Comparison of ENCODE assay signal across 1 cellular context in the genomic region with DNA sequence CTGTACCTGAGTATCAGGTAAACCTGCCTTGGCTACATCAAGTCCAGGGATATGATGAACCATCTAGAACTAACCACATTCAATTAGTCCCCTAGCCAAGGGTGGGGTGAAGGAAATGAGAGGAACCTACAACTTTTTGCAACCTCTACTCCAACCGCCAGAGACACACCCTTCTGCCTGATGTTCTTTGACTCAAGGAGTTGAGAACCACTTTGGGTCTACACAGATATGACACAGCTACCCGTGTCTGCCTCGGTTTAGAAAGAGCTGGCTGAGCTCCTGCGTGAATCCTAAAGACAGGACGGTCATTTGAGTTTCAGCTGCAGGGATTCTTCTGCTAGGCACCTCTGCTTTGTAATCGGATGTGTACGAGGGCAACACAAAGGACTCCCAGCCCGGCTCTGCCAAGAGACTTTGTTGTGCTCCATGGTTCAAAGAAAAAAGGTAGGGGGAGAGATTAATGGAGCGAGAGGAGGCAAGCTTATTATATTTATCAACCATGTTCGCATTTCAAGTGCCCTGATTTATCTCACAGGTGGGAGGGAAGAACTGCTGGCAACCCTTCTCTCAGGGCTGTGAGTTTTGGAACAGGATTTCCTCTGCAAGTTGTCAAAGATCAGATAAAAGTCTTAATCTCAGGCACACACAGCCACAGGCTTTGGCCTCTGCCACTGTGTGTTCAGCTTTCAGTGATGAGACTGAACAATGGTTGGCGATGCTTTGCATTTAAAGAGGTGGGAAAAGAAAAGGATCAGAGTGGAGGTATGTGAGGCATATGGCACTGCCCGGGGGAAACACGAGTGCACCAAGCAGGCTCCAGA.
TF ChIP-seq lines count a peak whose summit lies in the region.

No MANE protein-coding gene starts in this region.

TF ChIP-seq in endothelial cell of umbilical vein, 7 proteins besides CTCF, POLR2A, EP300 and RAD21:
- TF ChIP-seq, protein P1, sequence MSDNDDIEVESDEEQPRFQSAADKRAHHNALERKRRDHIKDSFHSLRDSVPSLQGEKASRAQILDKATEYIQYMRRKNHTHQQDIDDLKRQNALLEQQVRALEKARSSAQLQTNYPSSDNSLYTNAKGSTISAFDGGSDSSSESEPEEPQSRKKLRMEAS (IDR thresholded peaks at IDR 0.05; ENCODE audit: insufficient read depth, insufficient read length), result no peak
- TF ChIP-seq JUN (IDR thresholded peaks at IDR 0.05; ENCODE audit: borderline replicate concordance, insufficient read depth, insufficient read length, low read depth) (no peak), FOS (IDR thresholded peaks at IDR 0.05; ENCODE audit: borderline replicate concordance, insufficient read depth, low read length) (no peak), GATA2 (IDR thresholded peaks at IDR 0.05; ENCODE audit: insufficient read depth, insufficient read length, low read depth, low read length) (peak; percentile 87), POLR2AphosphoS5 (IDR thresholded peaks at IDR 0.05; ENCODE audit: insufficient read depth, low read depth, low read length) (peak; percentile 32), EZH2 (IDR thresholded peaks at IDR 0.05; ENCODE audit: borderline replicate concordance, low read depth, low read length, severe bottlenecking) (no peak), MYC (IDR thresholded peaks at IDR 0.05; ENCODE audit: low read depth, low read length) (no peak)
